In the genomic region with DNA sequence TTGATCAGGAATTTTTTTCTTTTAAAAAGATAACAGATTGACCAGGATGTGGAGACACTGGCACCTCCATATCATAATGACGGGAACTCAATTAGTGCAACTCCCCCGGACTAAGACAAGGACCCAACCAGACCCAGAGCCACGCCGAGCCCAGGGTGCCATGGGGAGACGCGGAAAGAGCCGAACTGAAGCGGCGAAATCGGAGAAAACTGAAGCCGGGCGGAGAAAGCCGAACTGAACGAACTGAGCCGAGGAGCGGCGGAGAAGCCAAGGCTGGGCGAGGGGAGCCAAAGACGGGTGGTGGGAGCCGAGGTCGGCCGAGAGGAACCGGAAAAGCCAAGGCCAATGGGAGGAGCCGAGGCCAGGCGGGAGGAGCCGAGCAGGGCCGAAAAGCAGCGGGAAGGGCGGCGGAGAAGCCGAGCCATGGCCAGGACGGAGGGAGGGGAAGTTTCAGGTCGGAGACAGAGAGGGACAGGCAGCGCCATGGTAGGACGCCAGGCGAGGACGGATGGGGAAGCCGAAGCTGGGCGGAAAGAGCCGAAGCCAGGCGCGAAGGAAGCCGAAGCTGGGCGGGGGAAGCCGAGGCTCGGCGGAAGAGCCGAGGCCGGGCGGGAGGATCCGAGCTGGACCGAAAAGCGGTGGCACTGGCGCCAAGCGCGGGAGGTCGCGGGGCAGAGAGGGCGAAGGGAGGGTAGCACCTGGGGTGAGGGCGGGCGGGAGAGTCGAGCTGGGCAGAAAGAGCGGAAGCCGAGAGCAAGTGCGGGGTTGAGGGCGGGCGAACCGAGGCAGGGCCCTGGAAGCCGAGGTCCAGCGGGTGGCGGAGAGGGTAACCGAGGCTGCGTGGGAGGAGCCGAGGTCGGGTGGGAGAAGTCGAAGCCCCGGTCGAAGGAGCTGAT, we compare ENCODE assay signal across 8 cellular contexts. TPM values are rescaled to one million over a fixed set of nuclear protein-coding genes. Genes with fewer than 3 reads are reported as not detected.
A peak's percentile ranks its signal among the peaks of the same experiment; 100 is the strongest.
DNase-seq lines count a peak whose midpoint lies in the region; ATAC-seq, FAIRE-seq and TF ChIP-seq lines count a peak whose summit lies in the region.

No MANE protein-coding gene starts in this region.

- peak overlapping the region; percentile 91 for H3K4me3 ChIP-seq in BJ (ENCODE audit: low read depth, low read length)

- peak; percentile 95 for FAIRE-seq in GM19239 (lab: Jason Lieb, UNC)

- TF ChIP-seq CTCF in BJ (IDR thresholded peaks at IDR 0.05; ENCODE audit: insufficient read depth, low read depth, low read length), result no peak

- POLR2A ChIA-PET in BJ (lab: Charles Lee), result interaction anchor here (0.7 to 0.9 kb wide), 3 partner anchors 30 to 726 kb away, joined by 3 read pairs; no protein-coding TSS in a partner anchor

- H3K36me3 ChIP-seq in BJ (ENCODE audit: control insufficient read depth, insufficient read depth, low read length), result no peaks in the 10 kb centered on the region

- DNase-seq in BJ (ENCODE audit: low read depth) (peak; percentile 63), GM19239 (ENCODE audit: insufficient read length, low spot score) (peak; percentile 76), NCI-H510A treated with DMSO at 0.1 percent for 48 hours (lab: John Stamatoyannopoulos, UW) (peak; percentile 94)
- peak; percentile 80 to 85 for DNase-seq in activated CD4-positive, alpha-beta T cell treated with anti-CD3 and anti-CD28 coated beads for 4 hours
- peak; percentile 68 to 79 for DNase-seq in stimulated activated CD4-positive, alpha-beta T cell treated with anti-CD3 and anti-CD28 coated beads, Interleukin-1b, Interleukin-23, amount 100 ng/mL, for 1 hour (ENCODE audit: low read depth in 2 of 2)

- H3K27ac ChIP-seq in cingulate gyrus (ENCODE audit: low read depth, low read length), result peak overlapping the region; percentile 96
- H3K27ac ChIP-seq in layer of hippocampus (ENCODE audit: low read depth, low read length), result peak overlapping the region; percentile 98

- H3K27me3 ChIP-seq in BJ (ENCODE audit: control insufficient read depth, insufficient read depth, low read length), result no peaks in the 10 kb centered on the region
- H3K27me3 ChIP-seq in layer of hippocampus (ENCODE audit: control insufficient read depth, insufficient read depth, low read length), result no peaks in the 10 kb centered on the region

- CTCF ChIA-PET in BJ (lab: Yijun Ruan, JAX), result interaction anchor here (0.7 to 5.9 kb wide), 10 partner anchors 11 to 582 kb away, joined by 3 to 83 read pairs (median 3); a partner anchor contains a TSS

- peak; percentile 83 for ATAC-seq in HG03439 (IDR thresholded peaks at IDR 0.05; ENCODE audit: unreplicated experiment)

RNA-seq across cellular contexts. Expression of a gene that starts 29.4 kb away (rescaled TPM):
- 3.1 and 3.8 TPM in 2 replicates for polyA plus RNA-seq in BJ (2011; rRNA removed)
- 16.3 and 20.3 TPM in 2 replicates for polyA minus RNA-seq in BJ (2011; rRNA and poly(A)+ RNA removed)

RNA-seq across cellular contexts. Expression of a gene that starts 40.5 kb away (rescaled TPM):
- not detected in 2 replicates for polyA plus RNA-seq in BJ (2011; rRNA removed)
- polyA minus RNA-seq in BJ (2011; rRNA and poly(A)+ RNA removed), result not detected in 2 replicates

RNA-seq across cellular contexts. Expression of a gene that starts 49.8 kb away (rescaled TPM):
- polyA plus RNA-seq in BJ (2011; rRNA removed), result not detected in 2 replicates
- not detected in 2 replicates for polyA minus RNA-seq in BJ (2011; rRNA and poly(A)+ RNA removed)

RNA-seq across cellular contexts. Expression of a gene that starts 59.0 kb away (rescaled TPM):
- not detected in 2 replicates for polyA plus RNA-seq in BJ (2011; rRNA removed)
- polyA minus RNA-seq in BJ (2011; rRNA and poly(A)+ RNA removed), result not detected in 2 replicates

Comparison
In these comparisons a context has a peak if more than half of its experiments do, and no peak if none do; other contexts are left out.
1. Peak in every context shown above with its lines: DNase-seq, ATAC-seq, H3K4me3 ChIP-seq and H3K27ac ChIP-seq.